2 cellular contexts compared by ENCODE assay signal in genomic region chrX:119417842-119418241, GRCh38.
TF ChIP-seq lines count a peak whose summit lies in the region.

No MANE protein-coding gene starts in this region.

TF ChIP-seq in HEK293, 187 proteins besides CTCF, POLR2A, EP300 and RAD21 (continued from another document):
- TF ChIP-seq INSM2 (tag by site-specific recombination; IDR thresholded peaks at IDR 0.05) (no peak), ZNF433 (tag by site-specific recombination; IDR thresholded peaks at IDR 0.05; ENCODE audit: low read depth) (no peak), ZNF654 (tag by site-specific recombination; IDR thresholded peaks at IDR 0.05; ENCODE audit: low read depth) (peak; percentile 66), ZNF341 (tag by site-specific recombination; IDR thresholded peaks at IDR 0.05; ENCODE audit: low read depth) (no peak), ZNF362 (tag by site-specific recombination; IDR thresholded peaks at IDR 0.05) (0 out of 2 replicates have a peak, but pooled peaks have one; percentile 14), ZNF23 (tag by site-specific recombination; IDR thresholded peaks at IDR 0.05; ENCODE audit: borderline replicate concordance) (no peak)
TF ChIP-seq in HEK293: peak in this region for 4.

TF ChIP-seq in SK-N-SH, 30 proteins besides CTCF, POLR2A, EP300 and RAD21 (continued from another document):
- TF ChIP-seq REST (IDR thresholded peaks at IDR 0.05; ENCODE audit: low read depth, low read length) (no peak), TCF12 (IDR thresholded peaks at IDR 0.05) (no peak), SIN3A (IDR thresholded peaks at IDR 0.05; ENCODE audit: borderline replicate concordance, low read depth, low read length) (no peak), CHD2 (IDR thresholded peaks at IDR 0.05; ENCODE audit: low read length, partially characterized antibody) (no peak), PBX3 (IDR thresholded peaks at IDR 0.05) (no peak), RCOR1 (IDR thresholded peaks at IDR 0.05; ENCODE audit: low read length) (no peak), USF2 (IDR thresholded peaks at IDR 0.05; ENCODE audit: borderline replicate concordance, low read depth, low read length) (no peak), MEF2A (IDR thresholded peaks at IDR 0.05; ENCODE audit: borderline replicate concordance, low read depth) (no peak), RFX5 (IDR thresholded peaks at IDR 0.05; ENCODE audit: low read length) (no peak), NRF1 (IDR thresholded peaks at IDR 0.05; ENCODE audit: low read depth, low read length) (no peak), JUND (IDR thresholded peaks at IDR 0.05) (no peak), MXI1 (IDR thresholded peaks at IDR 0.05; ENCODE audit: low read depth, low read length) (no peak)
